Comparison of ENCODE assay signal across 1 cellular context in genomic region chr5:181173420-181174342, GRCh38.
TF ChIP-seq lines count a peak whose summit lies in the region.

No MANE protein-coding gene starts in this region.

TF ChIP-seq in HepG2, 621 proteins besides CTCF, POLR2A, EP300 and RAD21 (continued from another document and continues in another):
- TF ChIP-seq AKNA (CRISPR knock-in tag; IDR thresholded peaks at IDR 0.05; ENCODE audit: borderline replicate concordance) (no peak), MAFF (IDR thresholded peaks at IDR 0.05; ENCODE audit: low read depth, low read length) (no peak), KAT2B (IDR thresholded peaks at IDR 0.05; ENCODE audit: borderline replicate concordance, low read depth, low read length) (no peak), NR2C2 (CRISPR knock-in tag; IDR thresholded peaks at IDR 0.05; ENCODE audit: borderline replicate concordance) (no peak), ZMAT5 (CRISPR knock-in tag; IDR thresholded peaks at IDR 0.05; ENCODE audit: borderline replicate concordance, low read depth) (no peak), YEATS4 (CRISPR knock-in tag; IDR thresholded peaks at IDR 0.05; ENCODE audit: borderline replicate concordance) (0 out of 2 replicates have a peak, but pooled peaks have one; percentile 11), ZSCAN9 (CRISPR knock-in tag; IDR thresholded peaks at IDR 0.05; ENCODE audit: borderline replicate concordance) (no peak), ZNF747 (CRISPR knock-in tag; IDR thresholded peaks at IDR 0.05; ENCODE audit: borderline replicate concordance) (no peak), DBP (CRISPR knock-in tag; IDR thresholded peaks at IDR 0.05; ENCODE audit: not compliant biosample characterization) (no peak), CC2D1A (CRISPR knock-in tag; IDR thresholded peaks at IDR 0.05) (no peak), NCOA5 (CRISPR knock-in tag; IDR thresholded peaks at IDR 0.05) (no peak), ESRRA (CRISPR knock-in tag; IDR thresholded peaks at IDR 0.05; ENCODE audit: low read depth) (no peak), TCF7 (IDR thresholded peaks at IDR 0.05; ENCODE audit: low read depth) (no peak), ZFP62 (CRISPR knock-in tag; IDR thresholded peaks at IDR 0.05) (no peak), ZNF720 (CRISPR knock-in tag; IDR thresholded peaks at IDR 0.05) (no peak), CBFB (CRISPR knock-in tag; IDR thresholded peaks at IDR 0.05) (0 out of 2 replicates have a peak, but pooled peaks have one; percentile 31), ADNP (CRISPR knock-in tag; IDR thresholded peaks at IDR 0.05) (no peak), POGK (CRISPR knock-in tag; conservative IDR thresholded peaks at IDR 0.05) (0 out of 2 replicates have a peak, but pooled peaks have one; percentile 6), ZBTB3 (CRISPR knock-in tag; IDR thresholded peaks at IDR 0.05; ENCODE audit: borderline replicate concordance, low read depth) (no peak), SIN3A (IDR thresholded peaks at IDR 0.05; ENCODE audit: borderline replicate concordance, low read depth, low read length) (no peak), NFKB2 (CRISPR knock-in tag; IDR thresholded peaks at IDR 0.05; ENCODE audit: borderline replicate concordance) (no peak), ZNF629 (CRISPR knock-in tag; conservative IDR thresholded peaks at IDR 0.05) (peak; percentile 66), ZNF275 (CRISPR knock-in tag; IDR thresholded peaks at IDR 0.05; ENCODE audit: borderline replicate concordance) (no peak), TBX2 (CRISPR knock-in tag; IDR thresholded peaks at IDR 0.05; ENCODE audit: borderline replicate concordance) (no peak)
- TF ChIP-seq, protein P1, sequence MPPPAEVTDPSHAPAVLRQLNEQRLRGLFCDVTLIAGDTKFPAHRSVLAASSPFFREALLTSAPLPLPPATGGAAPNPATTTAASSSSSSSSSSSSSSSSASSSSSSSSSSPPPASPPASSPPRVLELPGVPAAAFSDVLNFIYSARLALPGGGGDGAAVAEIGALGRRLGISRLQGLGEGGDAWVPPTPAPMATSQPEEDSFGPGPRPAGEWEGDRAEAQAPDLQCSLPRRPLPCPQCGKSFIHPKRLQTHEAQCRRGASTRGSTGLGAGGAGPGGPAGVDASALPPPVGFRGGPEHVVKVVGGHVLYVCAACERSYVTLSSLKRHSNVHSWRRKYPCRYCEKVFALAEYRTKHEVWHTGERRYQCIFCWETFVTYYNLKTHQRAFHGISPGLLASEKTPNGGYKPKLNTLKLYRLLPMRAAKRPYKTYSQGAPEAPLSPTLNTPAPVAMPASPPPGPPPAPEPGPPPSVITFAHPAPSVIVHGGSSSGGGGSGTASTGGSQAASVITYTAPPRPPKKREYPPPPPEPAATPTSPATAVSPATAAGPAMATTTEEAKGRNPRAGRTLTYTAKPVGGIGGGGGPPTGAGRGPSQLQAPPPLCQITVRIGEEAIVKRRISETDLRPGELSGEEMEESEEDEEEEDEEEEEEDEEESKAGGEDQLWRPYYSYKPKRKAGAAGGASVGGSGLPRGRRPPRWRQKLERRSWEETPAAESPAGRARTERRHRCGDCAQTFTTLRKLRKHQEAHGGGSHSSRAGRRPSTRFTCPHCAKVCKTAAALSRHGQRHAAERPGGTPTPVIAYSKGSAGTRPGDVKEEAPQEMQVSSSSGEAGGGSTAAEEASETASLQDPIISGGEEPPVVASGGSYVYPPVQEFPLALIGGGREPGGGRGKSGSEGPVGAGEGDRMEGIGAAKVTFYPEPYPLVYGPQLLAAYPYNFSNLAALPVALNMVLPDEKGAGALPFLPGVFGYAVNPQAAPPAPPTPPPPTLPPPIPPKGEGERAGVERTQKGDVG (CRISPR knock-in tag; IDR thresholded peaks at IDR 0.05; ENCODE audit: borderline replicate concordance): no peak
- TF ChIP-seq, protein P2, sequence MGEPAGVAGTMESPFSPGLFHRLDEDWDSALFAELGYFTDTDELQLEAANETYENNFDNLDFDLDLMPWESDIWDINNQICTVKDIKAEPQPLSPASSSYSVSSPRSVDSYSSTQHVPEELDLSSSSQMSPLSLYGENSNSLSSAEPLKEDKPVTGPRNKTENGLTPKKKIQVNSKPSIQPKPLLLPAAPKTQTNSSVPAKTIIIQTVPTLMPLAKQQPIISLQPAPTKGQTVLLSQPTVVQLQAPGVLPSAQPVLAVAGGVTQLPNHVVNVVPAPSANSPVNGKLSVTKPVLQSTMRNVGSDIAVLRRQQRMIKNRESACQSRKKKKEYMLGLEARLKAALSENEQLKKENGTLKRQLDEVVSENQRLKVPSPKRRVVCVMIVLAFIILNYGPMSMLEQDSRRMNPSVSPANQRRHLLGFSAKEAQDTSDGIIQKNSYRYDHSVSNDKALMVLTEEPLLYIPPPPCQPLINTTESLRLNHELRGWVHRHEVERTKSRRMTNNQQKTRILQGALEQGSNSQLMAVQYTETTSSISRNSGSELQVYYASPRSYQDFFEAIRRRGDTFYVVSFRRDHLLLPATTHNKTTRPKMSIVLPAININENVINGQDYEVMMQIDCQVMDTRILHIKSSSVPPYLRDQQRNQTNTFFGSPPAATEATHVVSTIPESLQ (CRISPR knock-in tag; conservative IDR thresholded peaks at IDR 0.05): no peak
- TF ChIP-seq, protein P3, sequence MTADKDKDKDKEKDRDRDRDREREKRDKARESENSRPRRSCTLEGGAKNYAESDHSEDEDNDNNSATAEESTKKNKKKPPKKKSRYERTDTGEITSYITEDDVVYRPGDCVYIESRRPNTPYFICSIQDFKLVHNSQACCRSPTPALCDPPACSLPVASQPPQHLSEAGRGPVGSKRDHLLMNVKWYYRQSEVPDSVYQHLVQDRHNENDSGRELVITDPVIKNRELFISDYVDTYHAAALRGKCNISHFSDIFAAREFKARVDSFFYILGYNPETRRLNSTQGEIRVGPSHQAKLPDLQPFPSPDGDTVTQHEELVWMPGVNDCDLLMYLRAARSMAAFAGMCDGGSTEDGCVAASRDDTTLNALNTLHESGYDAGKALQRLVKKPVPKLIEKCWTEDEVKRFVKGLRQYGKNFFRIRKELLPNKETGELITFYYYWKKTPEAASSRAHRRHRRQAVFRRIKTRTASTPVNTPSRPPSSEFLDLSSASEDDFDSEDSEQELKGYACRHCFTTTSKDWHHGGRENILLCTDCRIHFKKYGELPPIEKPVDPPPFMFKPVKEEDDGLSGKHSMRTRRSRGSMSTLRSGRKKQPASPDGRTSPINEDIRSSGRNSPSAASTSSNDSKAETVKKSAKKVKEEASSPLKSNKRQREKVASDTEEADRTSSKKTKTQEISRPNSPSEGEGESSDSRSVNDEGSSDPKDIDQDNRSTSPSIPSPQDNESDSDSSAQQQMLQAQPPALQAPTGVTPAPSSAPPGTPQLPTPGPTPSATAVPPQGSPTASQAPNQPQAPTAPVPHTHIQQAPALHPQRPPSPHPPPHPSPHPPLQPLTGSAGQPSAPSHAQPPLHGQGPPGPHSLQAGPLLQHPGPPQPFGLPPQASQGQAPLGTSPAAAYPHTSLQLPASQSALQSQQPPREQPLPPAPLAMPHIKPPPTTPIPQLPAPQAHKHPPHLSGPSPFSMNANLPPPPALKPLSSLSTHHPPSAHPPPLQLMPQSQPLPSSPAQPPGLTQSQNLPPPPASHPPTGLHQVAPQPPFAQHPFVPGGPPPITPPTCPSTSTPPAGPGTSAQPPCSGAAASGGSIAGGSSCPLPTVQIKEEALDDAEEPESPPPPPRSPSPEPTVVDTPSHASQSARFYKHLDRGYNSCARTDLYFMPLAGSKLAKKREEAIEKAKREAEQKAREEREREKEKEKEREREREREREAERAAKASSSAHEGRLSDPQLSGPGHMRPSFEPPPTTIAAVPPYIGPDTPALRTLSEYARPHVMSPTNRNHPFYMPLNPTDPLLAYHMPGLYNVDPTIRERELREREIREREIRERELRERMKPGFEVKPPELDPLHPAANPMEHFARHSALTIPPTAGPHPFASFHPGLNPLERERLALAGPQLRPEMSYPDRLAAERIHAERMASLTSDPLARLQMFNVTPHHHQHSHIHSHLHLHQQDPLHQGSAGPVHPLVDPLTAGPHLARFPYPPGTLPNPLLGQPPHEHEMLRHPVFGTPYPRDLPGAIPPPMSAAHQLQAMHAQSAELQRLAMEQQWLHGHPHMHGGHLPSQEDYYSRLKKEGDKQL (CRISPR knock-in tag; IDR thresholded peaks at IDR 0.05; ENCODE audit: low read depth): no peak
- TF ChIP-seq, protein P4, sequence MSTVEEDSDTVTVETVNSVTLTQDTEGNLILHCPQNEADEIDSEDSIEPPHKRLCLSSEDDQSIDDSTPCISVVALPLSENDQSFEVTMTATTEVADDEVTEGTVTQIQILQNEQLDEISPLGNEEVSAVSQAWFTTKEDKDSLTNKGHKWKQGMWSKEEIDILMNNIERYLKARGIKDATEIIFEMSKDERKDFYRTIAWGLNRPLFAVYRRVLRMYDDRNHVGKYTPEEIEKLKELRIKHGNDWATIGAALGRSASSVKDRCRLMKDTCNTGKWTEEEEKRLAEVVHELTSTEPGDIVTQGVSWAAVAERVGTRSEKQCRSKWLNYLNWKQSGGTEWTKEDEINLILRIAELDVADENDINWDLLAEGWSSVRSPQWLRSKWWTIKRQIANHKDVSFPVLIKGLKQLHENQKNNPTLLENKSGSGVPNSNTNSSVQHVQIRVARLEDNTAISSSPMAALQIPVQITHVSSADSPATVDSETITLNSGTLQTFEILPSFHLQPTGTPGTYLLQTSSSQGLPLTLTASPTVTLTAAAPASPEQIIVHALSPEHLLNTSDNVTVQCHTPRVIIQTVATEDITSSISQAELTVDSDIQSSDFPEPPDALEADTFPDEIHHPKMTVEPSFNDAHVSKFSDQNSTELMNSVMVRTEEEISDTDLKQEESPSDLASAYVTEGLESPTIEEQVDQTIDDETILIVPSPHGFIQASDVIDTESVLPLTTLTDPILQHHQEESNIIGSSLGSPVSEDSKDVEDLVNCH (CRISPR knock-in tag; IDR thresholded peaks at IDR 0.05): no peak
